28 cellular contexts compared by ENCODE assay signal in genomic region chr11:134753805-134754130, GRCh38.
"Had no signal": no experiment of that assay in that cellular context is flagged by ENCODE, and none has a peak within 500 bp of the region (broad histone marks: within the 10 kb centered on the region; RNA-seq: fewer than 3 reads in every experiment).

No MANE protein-coding gene starts in this region.

- H3K4me1 ChIP-seq: adrenal gland, esophagus squamous epithelium, heart right ventricle, parathyroid adenoma, psoas muscle, stomach, tibial artery, upper lobe of right lung had no signal

- H3K27ac Mint-ChIP-seq: activated naive CD8-positive, alpha-beta T cell treated with anti-CD3 and anti-CD28 coated beads for 36 hours; mesothelial cell of epicardium; naive B cell; stimulated activated naive B cell treated with anti-CD40 and anti-IgM and Interleukin-4, amounts not matched to agents 10 μg/mL and 1 μg/mL and 100 μg/mL, for 72 hours had no signal

- H3K4me3 ChIP-seq: adrenal gland, esophagus squamous epithelium, heart right ventricle, psoas muscle, smooth muscle cell, stomach, tibial artery, upper lobe of right lung had no signal

- H3K4me1 Mint-ChIP-seq: activated naive CD8-positive, alpha-beta T cell treated with anti-CD3 and anti-CD28 coated beads for 36 hours; stimulated activated naive B cell treated with anti-CD40 and anti-IgM and Interleukin-4, amounts not matched to agents 10 μg/mL and 1 μg/mL and 100 μg/mL, for 72 hours had no signal

- H3K9me3 ChIP-seq: adrenal gland, esophagus squamous epithelium, psoas muscle, tibial artery, upper lobe of right lung had no signal

- DNase-seq: activated CD4-positive, alpha-beta T cell treated with anti-CD3 and anti-CD28 coated beads for 48 hours; activated CD4-positive, alpha-beta T cell treated with anti-CD3 and anti-CD28 coated beads, Interleukin-2, amount 50 U/mL, for 48 hours; activated naive CD4-positive, alpha-beta T cell; activated naive CD8-positive, alpha-beta T cell treated with anti-CD3 and anti-CD28 coated beads for 36 hours; activated T-cell treated with anti-CD3 and anti-CD28 coated beads, Interleukin-2, amount 50 U/mL, for 48 hours; aorta; brain microvascular endothelial cell; esophagus squamous epithelium; foreskin melanocyte; heart right ventricle; left ventricle myocardium superior; mammary epithelial cell; naive B cell; nucleus accumbens; psoas muscle; stimulated activated CD4-positive, alpha-beta T cell treated with anti-CD3 and anti-CD28 coated beads, Interleukin-1b, Interleukin-23, amount 100 ng/mL, for 48 hours; stimulated activated CD4-positive, alpha-beta T cell treated with anti-CD3 and anti-CD28 coated beads, Interleukin-4, amount 100 ng/mL, for 4 hours; stimulated activated naive B cell treated with anti-CD40 and anti-IgM and Interleukin-4, amounts not matched to agents 10 μg/mL and 1 μg/mL and 100 μg/mL, for 72 hours; stomach; T-helper 1 cell; tibial artery; upper lobe of right lung; WERI-Rb-1 had no signal

- H3K4me3 Mint-ChIP-seq: activated naive CD8-positive, alpha-beta T cell treated with anti-CD3 and anti-CD28 coated beads for 36 hours; mesothelial cell of epicardium; stimulated activated naive B cell treated with anti-CD40 and anti-IgM and Interleukin-4, amounts not matched to agents 10 μg/mL and 1 μg/mL and 100 μg/mL, for 72 hours had no signal

- H3K36me3 Mint-ChIP-seq: activated naive CD8-positive, alpha-beta T cell treated with anti-CD3 and anti-CD28 coated beads for 36 hours; mesothelial cell of epicardium; naive B cell; stimulated activated naive B cell treated with anti-CD40 and anti-IgM and Interleukin-4, amounts not matched to agents 10 μg/mL and 1 μg/mL and 100 μg/mL, for 72 hours had no signal

- H3K27ac ChIP-seq: adrenal gland, brain microvascular endothelial cell, esophagus squamous epithelium, heart right ventricle, parathyroid adenoma, psoas muscle, stomach, tibial artery, upper lobe of right lung, WERI-Rb-1 had no signal

- ATAC-seq: activated CD4-positive, CD25-positive, alpha-beta regulatory T cell treated with anti-CD3 and anti-CD28 coated beads, Interleukin-2, amount 50 U/mL, for 24 hours; heart right ventricle; left ventricle myocardium superior; psoas muscle; stimulated activated naive B cell treated with anti-CD40 and anti-IgM and Interleukin-4, amounts not matched to agents 10 μg/mL and 1 μg/mL and 100 μg/mL, for 72 hours; upper lobe of right lung had no signal

- H3K27me3 ChIP-seq: adrenal gland, brain microvascular endothelial cell, tibial artery, upper lobe of right lung had no signal

- H3K9me3 Mint-ChIP-seq: activated naive CD8-positive, alpha-beta T cell treated with anti-CD3 and anti-CD28 coated beads for 36 hours; mesothelial cell of epicardium had no signal

- H3K36me3 ChIP-seq: adrenal gland, brain microvascular endothelial cell, esophagus squamous epithelium, heart right ventricle, stomach, tibial artery, upper lobe of right lung, WERI-Rb-1 had no signal
